In genomic region chr1:34657266-34657665, GRCh38 we compare ENCODE assay signal across 33 cellular contexts.
"Had no signal": no experiment of that assay in that cellular context is flagged by ENCODE, and none has a peak within 500 bp of the region (broad histone marks: within the 10 kb centered on the region; RNA-seq: fewer than 3 reads in every experiment).

No MANE protein-coding gene starts in this region.

- H2AFZ ChIP-seq: PC-9 had no signal

- H3K36me3 ChIP-seq: brain microvascular endothelial cell, MG63 had no signal

- ATAC-seq: activated T-cell treated with anti-CD3 and anti-CD28 coated beads, Interleukin-2, amount 50 U/mL, for 72 hours; activated T-helper 17 cell treated with anti-CD3 and anti-CD28 coated beads, Interleukin-2, amount 50 U/mL, for 72 hours had no signal

- H3K4me3 ChIP-seq: MG63, PC-9 had no signal

- H3K27me3 ChIP-seq: brain microvascular endothelial cell had no signal

- H3K4me2 ChIP-seq: PC-9 had no signal

- H3K27ac ChIP-seq: brain microvascular endothelial cell, PC-9, RWPE1, VCaP had no signal

- DNase-seq: activated CD4-positive, alpha-beta memory T cell treated with anti-CD3 and anti-CD28 coated beads, Interleukin-2, amount 10 ng/mL, durations not matched to agents 7 days and 5 days; activated CD4-positive, alpha-beta T cell treated with anti-CD3 and anti-CD28 coated beads for 1 hour; activated CD4-positive, alpha-beta T cell treated with anti-CD3 and anti-CD28 coated beads for 48 hours; activated CD4-positive, CD25-positive, alpha-beta regulatory T cell; activated effector memory CD4-positive, alpha-beta T cell treated with anti-CD3 and anti-CD28 coated beads, Interleukin-2, amount 50 U/mL, for 16 hours; activated naive CD4-positive, alpha-beta T cell; activated naive CD4-positive, alpha-beta T cell treated with anti-CD3 and anti-CD28 coated beads, Interleukin-2, amount 50 U/mL, for 16 hours; activated naive CD8-positive, alpha-beta T cell treated with anti-CD3 and anti-CD28 coated beads for 36 hours; activated T-cell treated with anti-CD3 and anti-CD28 coated beads, Interleukin-2, amount 50 U/mL, for 1 hour; activated T-cell treated with anti-CD3 and anti-CD28 coated beads, Interleukin-2, amount 50 U/mL, for 72 hours; amniotic stem cell; aorta; brain microvascular endothelial cell; central memory CD4-positive, alpha-beta T cell; Kasumi-1; KBM-7; MG63; NCI-H1092; NCI-H1436 treated with DMSO at 0.1 percent for 48 hours; NCI-H1694 treated with DMSO at 0.1 percent for 48 hours; NCI-H2029; NCI-H2171 treated with DMSO at 0.1 percent for 48 hours; NCI-H2227 treated with DMSO at 0.1 percent for 48 hours; NCI-H524 treated with DMSO at 0.1 percent for 48 hours; PC-9; Right ventricle myocardium superior; SW 1271; T-helper 1 cell; T-helper 2 cell; T-helper 9 cell had no signal

- H3K9me3 ChIP-seq: MG63 had no signal
